ENCODE assay signal across 25 cellular contexts in genomic region chr10:85620807-85621206, GRCh38.
"Had no signal": no experiment of that assay in that cellular context is flagged by ENCODE, and none has a peak within 500 bp of the region (broad histone marks: within the 10 kb centered on the region; RNA-seq: fewer than 3 reads in every experiment).

No MANE protein-coding gene starts in this region.

- H3K36me3 Mint-ChIP-seq: naive thymus-derived CD4-positive, alpha-beta T cell; stimulated activated naive B cell treated with anti-CD40 and anti-IgM and Interleukin-4, amounts not matched to agents 10 μg/mL and 1 μg/mL and 100 μg/mL, for 72 hours had no signal

- DNase-seq: effector CD8-positive, alpha-beta T cell; foreskin keratinocyte; heart left ventricle; hypothalamus; kidney; left lung; mesenchymal stem cell; midbrain; naive thymus-derived CD4-positive, alpha-beta T cell; nucleus accumbens; ovary; retina; right lobe of liver; stimulated activated CD4-positive, alpha-beta T cell treated with anti-CD3 and anti-CD28 coated beads, Interleukin-15, amount 100 ng/mL, for 24 hours; stimulated activated CD4-positive, alpha-beta T cell treated with anti-CD3 and anti-CD28 coated beads, Interleukin-2, amount 100 ng/mL, for 48 hours; stimulated activated naive B cell treated with anti-CD40 and anti-IgM and Interleukin-4, amounts not matched to agents 10 μg/mL and 1 μg/mL and 100 μg/mL, for 72 hours; upper lobe of right lung; uterus had no signal

- H3K9me3 Mint-ChIP-seq: dendritic cell treated with granulocyte-macrophage colony-stimulating factor and Interleukin-4, amounts not matched to agents 40 ng/mL and 50 ng/mL, for 4 days; naive thymus-derived CD4-positive, alpha-beta T cell; nephron; stimulated activated naive B cell treated with anti-CD40 and anti-IgM and Interleukin-4, amounts not matched to agents 10 μg/mL and 1 μg/mL and 100 μg/mL, for 72 hours; stimulated activated naive CD8-positive, alpha-beta T cell treated with anti-CD3 and anti-CD28 coated beads, Interleukin-15, Interleukin-2, amounts not matched to agents 100 ng/mL and 50 ng/mL, for 24 hours had no signal

- H3K4me1 ChIP-seq: esophagus muscularis mucosa, foreskin keratinocyte, gastroesophageal sphincter, heart left ventricle, left lung, right lobe of liver, tibial nerve, upper lobe of right lung, uterus had no signal

- H3K27ac Mint-ChIP-seq: dendritic cell treated with granulocyte-macrophage colony-stimulating factor and Interleukin-4, amounts not matched to agents 40 ng/mL and 50 ng/mL, for 4 days; naive thymus-derived CD4-positive, alpha-beta T cell; nephron; stimulated activated naive B cell treated with anti-CD40 and anti-IgM and Interleukin-4, amounts not matched to agents 10 μg/mL and 1 μg/mL and 100 μg/mL, for 72 hours; stimulated activated naive CD8-positive, alpha-beta T cell treated with anti-CD3 and anti-CD28 coated beads, Interleukin-15, Interleukin-2, amounts not matched to agents 100 ng/mL and 50 ng/mL, for 24 hours had no signal

- H3K4me3 Mint-ChIP-seq: dendritic cell treated with granulocyte-macrophage colony-stimulating factor and Interleukin-4, amounts not matched to agents 40 ng/mL and 50 ng/mL, for 4 days; naive thymus-derived CD4-positive, alpha-beta T cell; nephron; stimulated activated naive B cell treated with anti-CD40 and anti-IgM and Interleukin-4, amounts not matched to agents 10 μg/mL and 1 μg/mL and 100 μg/mL, for 72 hours; stimulated activated naive CD8-positive, alpha-beta T cell treated with anti-CD3 and anti-CD28 coated beads, Interleukin-15, Interleukin-2, amounts not matched to agents 100 ng/mL and 50 ng/mL, for 24 hours had no signal

- H3K27ac ChIP-seq: esophagus muscularis mucosa, foreskin keratinocyte, gastroesophageal sphincter, heart left ventricle, left lung, ovary, right lobe of liver, thoracic aorta, tibial nerve, upper lobe of right lung, uterus had no signal

- H3K36me3 ChIP-seq: esophagus muscularis mucosa, gastroesophageal sphincter, heart left ventricle, left lung, ovary, right lobe of liver, thoracic aorta, tibial nerve, upper lobe of right lung, uterus had no signal

- H3K27me3 ChIP-seq: esophagus muscularis mucosa, foreskin keratinocyte, gastroesophageal sphincter, heart left ventricle, left lung, ovary, right lobe of liver, tibial nerve, upper lobe of right lung, uterus had no signal

- H3K4me1 Mint-ChIP-seq: stimulated activated naive B cell treated with anti-CD40 and anti-IgM and Interleukin-4, amounts not matched to agents 10 μg/mL and 1 μg/mL and 100 μg/mL, for 72 hours had no signal

- H3K27me3 Mint-ChIP-seq: dendritic cell treated with granulocyte-macrophage colony-stimulating factor and Interleukin-4, amounts not matched to agents 40 ng/mL and 50 ng/mL, for 4 days; stimulated activated naive CD8-positive, alpha-beta T cell treated with anti-CD3 and anti-CD28 coated beads, Interleukin-15, Interleukin-2, amounts not matched to agents 100 ng/mL and 50 ng/mL, for 24 hours had no signal

- H3K4me3 ChIP-seq: esophagus muscularis mucosa, gastroesophageal sphincter, heart left ventricle, left lung, ovary, right lobe of liver, thoracic aorta, tibial nerve, upper lobe of right lung, uterus had no signal

- H3K9me3 ChIP-seq: esophagus muscularis mucosa, gastroesophageal sphincter, heart left ventricle, left lung, ovary, right lobe of liver, thoracic aorta, tibial nerve, upper lobe of right lung, uterus had no signal
